In the genomic region with DNA sequence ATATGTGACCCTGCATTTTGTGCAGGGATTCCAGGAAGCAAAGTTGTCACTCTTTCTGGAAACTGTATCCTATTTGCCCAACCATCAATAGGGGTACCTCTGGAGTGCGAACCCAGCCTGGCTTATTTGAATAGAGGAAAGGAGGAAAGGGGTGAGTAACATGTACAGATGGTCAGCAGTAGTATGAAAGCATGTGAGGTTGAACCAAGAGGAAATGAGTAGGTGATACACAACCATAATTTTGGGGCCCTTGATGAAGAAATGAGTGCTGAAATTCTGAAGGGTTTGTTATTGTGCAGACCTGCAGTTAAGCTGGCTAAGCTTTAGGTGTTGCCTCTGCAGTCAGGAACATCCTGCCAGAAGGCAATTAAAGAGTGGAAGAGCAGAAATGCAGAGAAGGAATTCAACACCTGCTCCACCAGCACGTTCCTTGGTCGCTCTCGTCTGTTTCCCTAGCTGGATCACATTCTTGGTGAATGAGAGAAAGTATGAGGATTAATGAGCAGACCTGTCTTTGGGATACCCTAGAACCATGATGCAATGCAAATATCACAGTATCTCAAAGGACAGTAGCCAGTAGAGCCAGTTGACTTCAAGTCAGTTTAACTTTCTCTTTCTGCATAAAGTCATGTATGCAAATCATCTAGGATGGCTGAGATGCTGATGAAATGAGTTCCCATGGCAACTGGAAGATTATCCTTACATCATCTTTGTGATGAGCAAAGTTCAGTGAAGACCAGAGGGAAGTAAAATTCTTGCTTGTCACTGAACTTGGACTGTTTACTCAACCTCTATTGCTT, we compare ENCODE assay signal across 22 cellular contexts. TPM values are rescaled to one million over a fixed set of nuclear protein-coding genes. Genes with fewer than 3 reads are reported as not detected.
DNase-seq lines count a peak whose midpoint lies in the region; ATAC-seq and TF ChIP-seq lines count a peak whose summit lies in the region.
"Had no signal": no experiment of that assay in that cellular context is flagged by ENCODE, and none has a peak within 500 bp of the region (broad histone marks: within the 10 kb centered on the region; RNA-seq: fewer than 3 reads in every experiment).

No MANE protein-coding gene starts in this region.

- TF ChIP-seq POLR2A in GM18505 (IDR thresholded peaks at IDR 0.05; ENCODE audit: borderline replicate concordance, extremely low read depth, insufficient read depth, insufficient read length): no peak

- no peaks in the 10 kb centered on the region for H3K27me3 Mint-ChIP-seq in activated CD8-positive, alpha-beta T cell treated with anti-CD3 and anti-CD28 coated beads for 36 hours

- peaks cover 29% of the 10 kb centered on the region for H3K4me1 Mint-ChIP-seq in activated CD8-positive, alpha-beta T cell treated with anti-CD3 and anti-CD28 coated beads for 36 hours (ENCODE audit: low read depth)

- H3K27ac Mint-ChIP-seq in activated CD8-positive, alpha-beta T cell treated with anti-CD3 and anti-CD28 coated beads for 36 hours: no peak overlapping the region
- H3K27ac Mint-ChIP-seq: stimulated activated naive CD8-positive, alpha-beta T cell treated with anti-CD3 and anti-CD28 coated beads, Interleukin-15, Interleukin-2, amounts not matched to agents 100 ng/mL and 50 ng/mL, for 24 hours had no signal

- peak; percentile 15 for ATAC-seq in activated CD8-positive, alpha-beta T cell treated with anti-CD3 and anti-CD28 coated beads for 36 hours
- ATAC-seq in GM18505 (IDR thresholded peaks at IDR 0.05; ENCODE audit: unreplicated experiment) (no peak), left ventricle myocardium superior (no peak)
- ATAC-seq: SK-N-SH treated with all-trans-retinoic acid at 6 μM for 48 hours, upper lobe of right lung had no signal

- CTCF ChIA-PET in activated CD8-positive, alpha-beta T cell treated with anti-CD3 and anti-CD28 coated beads for 36 hours (lab: Charles Lee): interaction anchor here (1.6 kb wide), 1 partner anchor 12 kb away, joined by 3 read pairs; no protein-coding TSS in a partner anchor

- DNase-seq in NCI-H526 (lab: John Stamatoyannopoulos, UW): peak; percentile 1 to 6
- DNase-seq in NCI-H526 treated with DMSO at 0.1 percent for 48 hours (lab: John Stamatoyannopoulos, UW): no peak
- DNase-seq in LHCN-M2 (ENCODE audit: low read depth): peak; percentile 9
- no peak for DNase-seq in activated CD8-positive, alpha-beta T cell treated with anti-CD3 and anti-CD28 coated beads for 36 hours
- peak; percentile 40 for DNase-seq in myocyte (ENCODE audit: low read depth)
- DNase-seq in left ventricle myocardium superior: no peak
- no peak for DNase-seq in globus pallidus (ENCODE audit: low spot score)
- DNase-seq: 8988T; activated T-cell treated with anti-CD3 and anti-CD28 coated beads, Interleukin-2, amount 50 U/mL, for 48 hours; DMS 273 treated with DMSO at 0.1 percent for 48 hours; H7; NCI-H524; nucleus accumbens; Peyer's patch; upper lobe of right lung had no signal

- TF ChIP-seq CTCF in activated CD8-positive, alpha-beta T cell treated with anti-CD3 and anti-CD28 coated beads for 36 hours (IDR thresholded peaks at IDR 0.05): no peak

- intact Hi-C loops in activated CD8-positive, alpha-beta T cell treated with anti-CD3 and anti-CD28 coated beads for 36 hours (cut with micrococcal nuclease): no loop called here
- intact Hi-C loops in left ventricle myocardium superior (cut with micrococcal nuclease): no loop called here

- H3K4me3 Mint-ChIP-seq in activated CD8-positive, alpha-beta T cell treated with anti-CD3 and anti-CD28 coated beads for 36 hours: no peak overlapping the region
- H3K4me3 Mint-ChIP-seq: stimulated activated naive CD8-positive, alpha-beta T cell treated with anti-CD3 and anti-CD28 coated beads, Interleukin-15, Interleukin-2, amounts not matched to agents 100 ng/mL and 50 ng/mL, for 24 hours had no signal

- peaks cover 4% of the 10 kb centered on the region for H3K36me3 Mint-ChIP-seq in activated CD8-positive, alpha-beta T cell treated with anti-CD3 and anti-CD28 coated beads for 36 hours (ENCODE audit: low read depth)

- peaks cover 3% of the 10 kb centered on the region for H3K9me3 Mint-ChIP-seq in activated CD8-positive, alpha-beta T cell treated with anti-CD3 and anti-CD28 coated beads for 36 hours

- POLR2A ChIA-PET in activated CD8-positive, alpha-beta T cell treated with anti-CD3 and anti-CD28 coated beads for 36 hours (lab: Charles Lee): no interaction called here

RNA-seq across cellular contexts. Expression of a gene that starts 13.2 kb away (rescaled TPM):
- total RNA-seq in LHCN-M2 (2014; rRNA removed): not detected in 2 replicates
- not detected for polyA plus RNA-seq in LHCN-M2 (2012)
- total RNA-seq in activated CD8-positive, alpha-beta T cell treated with anti-CD3 and anti-CD28 coated beads for 36 hours: not detected
- total RNA-seq in myocyte: not detected in 2 replicates
- not detected for polyA plus RNA-seq in myocyte (2012)
- total RNA-seq in left ventricle myocardium superior: not detected
- total RNA-seq: breast epithelium, H7, M059J, mononuclear cell, Peyer's patch, right atrium auricular region, upper lobe of right lung had no signal

Comparison
In these comparisons a context has a peak if more than half of its experiments do, and no peak if none do; other contexts are left out.
1. DNase-seq: peak in NCI-H526 (2 of 2), LHCN-M2 (single experiment) and myocyte (single experiment); none in NCI-H526 treated with DMSO at 0.1 percent for 48 hours (single experiment), activated CD8-positive, alpha-beta T cell treated with anti-CD3 and anti-CD28 coated beads for 36 hours (single experiment), left ventricle myocardium superior (single experiment) and globus pallidus (single experiment).